ENCODE assay signal across 15 cellular contexts in the genomic region with DNA sequence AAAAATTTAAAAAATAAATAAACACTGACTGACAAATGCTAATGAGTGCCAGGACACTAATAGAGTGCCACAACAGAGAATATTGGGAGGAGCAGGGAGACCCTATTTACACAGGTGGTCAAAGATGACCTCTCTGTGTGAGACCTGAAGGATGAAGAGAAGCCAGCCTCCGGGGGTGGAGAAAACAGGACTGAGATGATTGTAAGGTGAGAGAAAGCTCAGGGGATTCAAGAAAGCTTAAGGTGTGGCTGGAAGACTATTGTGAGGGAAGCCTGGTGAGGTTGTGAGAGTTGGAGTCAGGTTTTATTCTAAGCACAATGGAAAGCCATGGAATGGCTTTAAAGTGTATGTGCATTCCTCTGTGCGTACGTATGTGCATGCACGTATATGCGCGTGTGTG. TPM values are rescaled to one million over a fixed set of nuclear protein-coding genes. Genes with fewer than 3 reads are reported as not detected.
"Had no signal": no experiment of that assay in that cellular context is flagged by ENCODE, and none has a peak within 500 bp of the region (broad histone marks: within the 10 kb centered on the region; RNA-seq: fewer than 3 reads in every experiment).

No MANE protein-coding gene starts in this region.

- H3K4me1 ChIP-seq: pancreas had no signal

- DNase-seq: activated CD4-positive, alpha-beta T cell treated with anti-CD3 and anti-CD28 coated beads, Interleukin-2, amount 50 U/mL, for 4 hours; activated CD4-positive, CD25-positive, alpha-beta regulatory T cell treated with anti-CD3 and anti-CD28 coated beads, Interleukin-2, amount 50 U/mL, for 72 hours; activated naive CD4-positive, alpha-beta T cell treated with anti-CD3 and anti-CD28 coated beads for 36 hours; activated T-cell treated with anti-CD3 and anti-CD28 coated beads, Interleukin-2, amount 50 U/mL, for 1 hour; left ventricle myocardium superior; pancreas; stimulated activated CD4-positive, alpha-beta T cell treated with anti-CD3 and anti-CD28 coated beads, Interleukin-12 subunit alpha, Interleukin-12 subunit beta, amount 100 ng/mL, for 4 hours; stimulated activated CD4-positive, alpha-beta T cell treated with anti-CD3 and anti-CD28 coated beads, Interleukin-2, amount 100 ng/mL, for 24 hours; T-cell; T1000; thyroid gland had no signal

- ATAC-seq: left ventricle myocardium superior, pancreas, T-cell had no signal

- H3K36me3 ChIP-seq: ascending aorta, pancreas, thyroid gland, vagina had no signal

- H3K4me3 Mint-ChIP-seq: activated naive CD4-positive, alpha-beta T cell treated with anti-CD3 and anti-CD28 coated beads for 36 hours; T-cell had no signal

- H3K27ac ChIP-seq: thyroid gland, vagina had no signal

- H3K27ac Mint-ChIP-seq: activated naive CD4-positive, alpha-beta T cell treated with anti-CD3 and anti-CD28 coated beads for 36 hours; activated T-helper 2 cell treated with anti-CD3 and anti-CD28 coated beads, Interferon-gamma antibody, Interleukin-2, Interleukin-4, amounts not matched to agents 10 μg/mL and 5 μg/mL and 100 μg/mL, durations not matched to agents 14 hours and 24 hours and 36 hours; T-cell had no signal

- H3K9me3 ChIP-seq: pancreas, thyroid gland, vagina had no signal

- H3K27me3 ChIP-seq: ascending aorta, pancreas, thyroid gland, vagina had no signal

- H3K4me3 ChIP-seq: pancreas, thyroid gland, vagina had no signal

- H3K36me3 Mint-ChIP-seq: T-cell had no signal

RNA-seq across cellular contexts. Expression of a gene that starts 10.4 kb away (rescaled TPM):
- total RNA-seq: activated naive CD4-positive, alpha-beta T cell treated with anti-CD3 and anti-CD28 coated beads for 36 hours; activated T-helper 2 cell treated with anti-CD3 and anti-CD28 coated beads, Interferon-gamma antibody, Interleukin-2, Interleukin-4, amounts not matched to agents 10 μg/mL and 5 μg/mL and 100 μg/mL, durations not matched to agents 14 hours and 24 hours and 36 hours; ascending aorta; dermis microvascular lymphatic vessel endothelial cell; left ventricle myocardium superior had no signal
